ENCODE assay signal across 8 cellular contexts in the genomic region with DNA sequence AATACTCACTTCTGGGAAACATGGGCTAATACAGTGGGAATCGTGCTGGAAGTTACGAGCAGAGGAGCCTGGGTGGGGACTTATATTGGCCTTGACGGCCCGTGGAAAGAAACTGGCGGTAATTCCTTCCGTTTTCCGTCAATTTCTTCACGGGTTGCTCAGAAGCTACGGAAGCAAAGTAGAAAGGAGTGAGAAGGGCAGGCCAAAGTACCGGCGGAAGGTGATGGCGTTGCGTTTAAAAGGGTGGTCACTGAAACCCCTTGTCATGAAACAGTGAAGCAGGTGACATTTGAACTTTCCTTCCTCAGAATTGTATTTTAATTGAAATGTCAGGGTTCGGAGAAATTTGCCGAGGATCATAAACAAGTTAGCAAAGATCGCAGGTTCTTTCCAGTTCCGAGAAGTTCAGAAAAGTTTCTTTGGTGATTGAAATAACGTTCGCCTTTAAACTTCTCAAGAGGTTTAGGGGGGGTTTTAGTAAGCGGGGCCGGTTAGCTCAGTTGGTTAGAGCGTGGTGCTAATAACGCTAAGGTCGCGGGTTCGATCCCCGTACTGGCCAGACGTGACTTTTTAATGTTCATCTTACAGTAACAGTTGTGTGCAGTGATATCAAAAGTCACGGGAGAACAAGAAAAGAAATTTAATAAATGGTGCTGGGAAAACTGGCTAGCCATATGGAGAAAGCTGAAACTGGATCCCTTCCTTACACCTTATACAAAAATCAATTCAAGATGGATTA.
DNase-seq lines count a peak whose midpoint lies in the region; ATAC-seq, FAIRE-seq and TF ChIP-seq lines count a peak whose summit lies in the region.
"Not testable (repeated sequence)": the region's sequence is repeated elsewhere in the genome, so short reads cannot be mapped to it uniquely, and the experiment has no call there.

No MANE protein-coding gene starts in this region.

- TF ChIP-seq EP300 in A549 (IDR thresholded peaks at IDR 0.05), result not testable (repeated sequence)

- not testable (repeated sequence) for H4K20me1 ChIP-seq in endothelial cell of umbilical vein (replicated peaks; ENCODE audit: control insufficient read depth, extremely low read depth, insufficient read depth, low read length); osteoblast (ENCODE audit: insufficient read depth, low read length)

- H3K27me3 ChIP-seq in HUES64 (ENCODE audit: insufficient read depth, low read length) (peaks cover 34% of the 10 kb centered on the region), endothelial cell of umbilical vein (ENCODE audit: control insufficient read depth in 2 of 2, insufficient read depth in 2 of 2, low read length in 2 of 2) (peaks cover 14 to 17% of the 10 kb centered on the region in 2 experiments), osteoblast (ENCODE audit: insufficient read depth, low read length) (peaks cover 16% of the 10 kb centered on the region)
- not testable (repeated sequence) for H3K27me3 ChIP-seq in adipocyte (replicated peaks; ENCODE audit: control insufficient read depth, insufficient read depth, low read length)

- ATAC-seq in A549, result peak; percentile 99 to 100
- ATAC-seq in T-helper 17 cell, result not testable (repeated sequence)

- H3K9ac ChIP-seq in HUES64 (ENCODE audit: low read depth, low read length); adipocyte (ENCODE audit: low read length); endothelial cell of umbilical vein (replicated peaks; ENCODE audit: extremely low read depth, insufficient read depth, low read length): not testable (repeated sequence)

- peak overlapping the region; percentile 15 for H3K4me3 Mint-ChIP-seq in T-helper 17 cell

- H3K27ac Mint-ChIP-seq in T-helper 17 cell, result peak overlapping the region; percentile 84

- not testable (repeated sequence) for H3K36me3 Mint-ChIP-seq in T-helper 17 cell (ENCODE audit: low read depth)

- H3K9me1 ChIP-seq in endothelial cell of umbilical vein (replicated peaks; ENCODE audit: control insufficient read depth, extremely low read depth, insufficient read depth, low read length), result not testable (repeated sequence)

- dilution Hi-C loops in endothelial cell of umbilical vein (cut with MboI; ENCODE audit: extremely low pct_ligation_motif_present, low sequenced_read_pairs), result not testable (repeated sequence)

- not testable (repeated sequence) for TF ChIP-seq CTCF in A549 (IDR thresholded peaks at IDR 0.05); endothelial cell of umbilical vein (IDR thresholded peaks at IDR 0.05; ENCODE audit: extremely low read depth in 1 of 2, insufficient read depth in 1 of 2, low read depth in 1 of 2, low read length in 2 of 2); osteoblast (IDR thresholded peaks at IDR 0.05; ENCODE audit: extremely low read depth, low read depth, low read length)

- not testable (repeated sequence) for H3K9me3 ChIP-seq in A549; HUES64 (ENCODE audit: insufficient read depth, low read depth, low read length); T-helper 17 cell (ENCODE audit: control insufficient read depth, low read length, poor library complexity, severe bottlenecking); adipocyte (ENCODE audit: control insufficient read depth, low read length); endothelial cell of umbilical vein (replicated peaks; ENCODE audit: control insufficient read depth, insufficient read depth, low read length); osteoblast (ENCODE audit: low read depth, low read length)

- not testable (repeated sequence) for H3K4me1 ChIP-seq in A549; HUES64 (ENCODE audit: insufficient read depth, low read length); adipocyte (ENCODE audit: control insufficient read depth, insufficient read depth, low read length); endothelial cell of umbilical vein (ENCODE audit: control insufficient read depth, extremely low read depth, insufficient read depth, low read length); osteoblast (ENCODE audit: insufficient read depth, low read length)

- not testable (repeated sequence) for H3K36me3 ChIP-seq in HUES64 (ENCODE audit: insufficient read depth, low read length); adipocyte (ENCODE audit: control insufficient read depth, insufficient read depth, low read length, severe bottlenecking); endothelial cell of umbilical vein (ENCODE audit: control insufficient read depth in 2 of 2, extremely low read depth in 1 of 2, insufficient read depth in 2 of 2, low read length in 2 of 2); osteoblast (ENCODE audit: insufficient read depth, low read length)

- CTCF ChIA-PET in A549 (lab: Yijun Ruan, JAX); endothelial cell of umbilical vein (lab: Charles Lee): not testable (repeated sequence)

- not testable (repeated sequence) for H3K27ac ChIP-seq in A549; HUES64 (ENCODE audit: low read depth, low read length); endothelial cell of umbilical vein (ENCODE audit: insufficient read depth, low read depth, low read length); osteoblast (ENCODE audit: low read depth, low read length)

- whole genome bisulfite sequencing in A549 (ENCODE audit: missing lambda C conversion rate), result 24% methylated on average over 29 of the region's 29 CpGs
- 2% methylated on average over 28 of the region's 29 CpGs for WGBS in HUES64

- not testable (repeated sequence) for H3K79me2 ChIP-seq in endothelial cell of umbilical vein (ENCODE audit: control insufficient read depth, insufficient read depth, low read length); osteoblast (ENCODE audit: insufficient read depth, low read length)

- H3K4me3 ChIP-seq in A549 (peak overlapping the region; percentile 40), HUES64 (ENCODE audit: low read length) (peak overlapping the region; percentile 62), adipocyte (ENCODE audit: low read length) (peak overlapping the region; percentile 68), endothelial cell of umbilical vein (replicated peaks in 1 of 3; ENCODE audit: insufficient read depth in 1 of 3, low read depth in 1 of 3, low read length in 3 of 3) (peak overlapping the region in 2 of 3 experiments; percentile 56 to 71), osteoblast (ENCODE audit: insufficient read depth, low read length) (peak overlapping the region; percentile 56)

- POLR2A ChIA-PET in A549 (lab: Yijun Ruan, JAX); endothelial cell of umbilical vein (lab: Charles Lee): not testable (repeated sequence)

- not testable (repeated sequence) for H3K4me1 Mint-ChIP-seq in T-helper 17 cell

- not testable (repeated sequence) for TF ChIP-seq POLR2A in A549 (IDR thresholded peaks at IDR 0.05; ENCODE audit: low read length); endothelial cell of umbilical vein (IDR thresholded peaks at IDR 0.05; ENCODE audit: low read depth, low read length)

- DNase-seq in A549 (ENCODE audit: low read depth in 1 of 2, low spot score in 1 of 2), result peak; percentile 22 to 80
- DNase-seq in ELR (ENCODE audit: low read depth), result peak; percentile 73
- not testable (repeated sequence) for DNase-seq in T-helper 17 cell
- DNase-seq in adipocyte (ENCODE audit: low read depth), result peak; percentile 16
- peak; percentile 19 for DNase-seq in endothelial cell of umbilical vein (ENCODE audit: low read depth, low spot score)
- DNase-seq in iPS-NIHi11 (ENCODE audit: low spot score), result peak; percentile 18
- DNase-seq in osteoblast (ENCODE audit: insufficient read length, low spot score, missing footprints), result peak; percentile 3

- TF ChIP-seq RAD21 in A549 (conservative IDR thresholded peaks at IDR 0.05 in 1 of 2, IDR thresholded peaks at IDR 0.05 in 1 of 2), result not testable (repeated sequence)

- TSS peak; percentile 100 for BruUV-seq in endothelial cell of umbilical vein (replicated peaks; lab: Mats Ljungman, UMichigan)

- FAIRE-seq in A549 (lab: Jason Lieb, UNC); endothelial cell of umbilical vein (lab: Jason Lieb, UNC): not testable (repeated sequence)

- H3K4me2 ChIP-seq in A549, result peak overlapping the region; percentile 67
- H3K4me2 ChIP-seq in endothelial cell of umbilical vein (ENCODE audit: insufficient read depth, low read length), result peak overlapping the region; percentile 88
- peak overlapping the region; percentile 86 for H3K4me2 ChIP-seq in osteoblast (ENCODE audit: insufficient read depth, low read length)

- intact Hi-C loops in endothelial cell of umbilical vein (cut with micrococcal nuclease), result not testable (repeated sequence)

- H2AFZ ChIP-seq in endothelial cell of umbilical vein (ENCODE audit: low read depth, low read length), result peak overlapping the region; percentile 57
- H2AFZ ChIP-seq in osteoblast (ENCODE audit: low read length), result not testable (repeated sequence)

- H3K27me3 Mint-ChIP-seq in T-helper 17 cell, result peaks cover 39% of the 10 kb centered on the region

TF ChIP-seq in A549, 52 proteins besides CTCF, POLR2A, EP300 and RAD21:
- TF ChIP-seq SREBF2 (IDR thresholded peaks at IDR 0.05), result peak; percentile 51; the same call in 1 of the 2 replicates
- peak; percentile 72 for TF ChIP-seq USF2 (IDR thresholded peaks at IDR 0.05)
